13 cellular contexts compared by ENCODE assay signal in genomic region chr9:113738898-113739604, GRCh38.
DNase-seq lines count a peak whose midpoint lies in the region; ATAC-seq and TF ChIP-seq lines count a peak whose summit lies in the region.
"Had no signal": no experiment of that assay in that cellular context is flagged by ENCODE, and none has a peak within 500 bp of the region (broad histone marks: within the 10 kb centered on the region; RNA-seq: fewer than 3 reads in every experiment).

No MANE protein-coding gene starts in this region.

- TF ChIP-seq EP300 in SK-N-SH (IDR thresholded peaks at IDR 0.05; ENCODE audit: borderline replicate concordance in 1 of 2, low read depth in 1 of 2, low read length in 1 of 2) = no peak

- no peaks in the 10 kb centered on the region for H3K27me3 ChIP-seq in SK-N-SH (ENCODE audit: insufficient read depth)
- H3K27me3 ChIP-seq in adrenal gland = no peaks in the 10 kb centered on the region
- H3K27me3 ChIP-seq: breast epithelium had no signal

- H3K36me3 Mint-ChIP-seq in activated CD8-positive, alpha-beta T cell treated with anti-CD3 and anti-CD28 coated beads, Interleukin-2, amount 10 ng/mL, durations not matched to agents 7 days and 5 days (ENCODE audit: low read depth) = no peaks in the 10 kb centered on the region
- H3K36me3 Mint-ChIP-seq in naive B cell = peaks cover 0 to 16% of the 10 kb centered on the region in 2 donors

- H3K9ac ChIP-seq in SK-N-SH = no peak overlapping the region

- H3K36me3 ChIP-seq in SK-N-SH (replicated peaks in 1 of 2; ENCODE audit: control insufficient read depth in 1 of 2, insufficient read depth in 2 of 2, low read length in 1 of 2) (no peaks in the 10 kb centered on the region), adrenal gland (replicated peaks in 1 of 2) (no peaks in the 10 kb centered on the region)
- H3K36me3 ChIP-seq: breast epithelium had no signal

- H3K27ac Mint-ChIP-seq in activated CD8-positive, alpha-beta T cell treated with anti-CD3 and anti-CD28 coated beads, Interleukin-2, amount 10 ng/mL, durations not matched to agents 7 days and 5 days = no peak overlapping the region
- peak overlapping the region in 4 of 6 donors; percentile 26 to 91 (median 74) for H3K27ac Mint-ChIP-seq in naive B cell

- DNase-seq in SK-N-SH = peak; percentile 15
- DNase-seq in KBM-7 = peak; percentile 28
- DNase-seq in activated CD8-positive, alpha-beta T cell treated with anti-CD3 and anti-CD28 coated beads, Interleukin-2, amount 10 ng/mL, durations not matched to agents 7 days and 5 days = peak; percentile 37
- DNase-seq in naive B cell = peak; percentile 36
- no peak for DNase-seq in hepatic stellate cell (ENCODE audit: low spot score)
- DNase-seq in adrenal gland = no peak
- DNase-seq in sciatic nerve (ENCODE audit: low spot score) = no peak
- DNase-seq: activated T-cell treated with anti-CD3 and anti-CD28 coated beads, Interleukin-2, amount 50 U/mL, for 1 hour; hippocampal formation; NCI-H446 treated with DMSO at 0.1 percent for 48 hours; SHP77 treated with DMSO at 0.1 percent for 48 hours had no signal

- H3K4me3 ChIP-seq in SK-N-SH (ENCODE audit: low read depth in 2 of 2, low read length in 1 of 2) (no peak overlapping the region), adrenal gland (no peak overlapping the region)
- H3K4me3 ChIP-seq: breast epithelium had no signal

- H3K27ac ChIP-seq in SK-N-SH (ENCODE audit: low read depth in 2 of 2, low read length in 1 of 2) (no peak overlapping the region), adrenal gland (no peak overlapping the region)
- H3K27ac ChIP-seq: breast epithelium had no signal

- ATAC-seq in SK-N-SH treated with all-trans-retinoic acid at 6 μM for 48 hours (no peak; the same call in 2 of the 3 replicates), naive B cell (ENCODE audit: low read depth in 2 of 2) (peak; percentile 56 to 60), sciatic nerve (no peak)
- ATAC-seq in activated CD8-positive, alpha-beta T cell treated with anti-CD3 and anti-CD28 coated beads, Interleukin-2, amount 10 ng/mL, durations not matched to agents 7 days and 5 days = peak; percentile 70

- H3K9me3 Mint-ChIP-seq in activated CD8-positive, alpha-beta T cell treated with anti-CD3 and anti-CD28 coated beads, Interleukin-2, amount 10 ng/mL, durations not matched to agents 7 days and 5 days (ENCODE audit: insufficient read depth) = no peaks in the 10 kb centered on the region
- peaks cover 0 to 9% (median 5%) of the 10 kb centered on the region in 7 donors for H3K9me3 Mint-ChIP-seq in naive B cell

- TF ChIP-seq RAD21 in SK-N-SH (IDR thresholded peaks at IDR 0.05; ENCODE audit: low read length) = no peak

- H3K4me3 Mint-ChIP-seq in activated CD8-positive, alpha-beta T cell treated with anti-CD3 and anti-CD28 coated beads, Interleukin-2, amount 10 ng/mL, durations not matched to agents 7 days and 5 days = no peak overlapping the region
- peak overlapping the region in 1 of 8 donors; percentile 40 for H3K4me3 Mint-ChIP-seq in naive B cell

- intact Hi-C loops in adrenal gland (cut with DNase I) (loop anchor here in 1 of 2 donors (10.0 kb wide), 1 partner anchor 136 kb away; the partner anchor contains the start of gene ZNF618), sciatic nerve (cut with DNase I) (loop anchor here (10.0 kb wide), 1 partner anchor 296 kb away; no protein-coding TSS in a partner anchor)

- CTCF ChIA-PET in SK-N-SH (lab: Yijun Ruan, JAX) = interaction anchor here (0.7 to 1.8 kb wide), 4 partner anchors 12 to 552 kb away, joined by 3 to 6 read pairs (median 4); no protein-coding TSS in a partner anchor
- CTCF ChIA-PET in activated CD8-positive, alpha-beta T cell treated with anti-CD3 and anti-CD28 coated beads, Interleukin-2, amount 10 ng/mL, durations not matched to agents 7 days and 5 days (lab: Charles Lee) = no interaction called here

- TF ChIP-seq CTCF in SK-N-SH (IDR thresholded peaks at IDR 0.05) (no peak), adrenal gland (IDR thresholded peaks at IDR 0.05) (no peak)

- no peaks in the 10 kb centered on the region for H3K9me2 ChIP-seq in SK-N-SH

- H2AFZ ChIP-seq in SK-N-SH (ENCODE audit: low read depth) = no peak overlapping the region

- peaks cover 3% of the 10 kb centered on the region for H3K27me3 Mint-ChIP-seq in activated CD8-positive, alpha-beta T cell treated with anti-CD3 and anti-CD28 coated beads, Interleukin-2, amount 10 ng/mL, durations not matched to agents 7 days and 5 days (ENCODE audit: low read depth)
- H3K27me3 Mint-ChIP-seq in naive B cell = peaks cover 22 to 54% (median 37%) of the 10 kb centered on the region in 3 donors

- peaks cover 9% of the 10 kb centered on the region for H3F3A ChIP-seq in SK-N-SH (replicated peaks; ENCODE audit: insufficient read depth)

- TF ChIP-seq POLR2A in adrenal gland (IDR thresholded peaks at IDR 0.05) = no peak

- no peaks in the 10 kb centered on the region for H3K9me3 ChIP-seq in SK-N-SH
- H3K9me3 ChIP-seq in adrenal gland (replicated peaks in 1 of 3) = no peaks in the 10 kb centered on the region
- H3K9me3 ChIP-seq: breast epithelium had no signal

- no peak overlapping the region for H3K4me2 ChIP-seq in SK-N-SH

- H3K4me1 ChIP-seq in SK-N-SH (ENCODE audit: control insufficient read depth in 1 of 2, insufficient read depth in 2 of 2, low read depth in 1 of 2, low read length in 1 of 2) (peaks cover 0 to 3% of the 10 kb centered on the region in 2 experiments; a peak in 1 of 4 replicates), adrenal gland (replicated peaks in 1 of 2) (no peaks in the 10 kb centered on the region)
- H3K4me1 ChIP-seq: breast epithelium had no signal

- no peaks in the 10 kb centered on the region for H4K20me1 ChIP-seq in SK-N-SH (ENCODE audit: insufficient read depth)

- no peaks in the 10 kb centered on the region for H3K4me1 Mint-ChIP-seq in activated CD8-positive, alpha-beta T cell treated with anti-CD3 and anti-CD28 coated beads, Interleukin-2, amount 10 ng/mL, durations not matched to agents 7 days and 5 days (ENCODE audit: low read depth)
- peaks cover 2 to 13% (median 5%) of the 10 kb centered on the region in 3 donors for H3K4me1 Mint-ChIP-seq in naive B cell

- in situ Hi-C loops in KBM-7 (cut with MboI; ENCODE audit: low pct_unique_long_range_greater_than_20kb, low sequenced_read_pairs) = no loop called here

- H3K79me2 ChIP-seq in SK-N-SH (ENCODE audit: insufficient read depth) = no peaks in the 10 kb centered on the region

- 73% methylated on average over 6 of the region's 6 CpGs for WGBS in SK-N-SH (ENCODE audit: low lambda C conversion rate)
- WGBS in adrenal gland, 4 donors = 83 to 86% (median 84%) methylated on average over 6 of the region's 6 CpGs

- POLR2A ChIA-PET in SK-N-SH (lab: Yijun Ruan, JAX) = no interaction called here
- POLR2A ChIA-PET in activated CD8-positive, alpha-beta T cell treated with anti-CD3 and anti-CD28 coated beads, Interleukin-2, amount 10 ng/mL, durations not matched to agents 7 days and 5 days (lab: Charles Lee) = no interaction called here

TF ChIP-seq in SK-N-SH, 30 proteins besides CTCF, POLR2A, EP300 and RAD21 (continues in another document):
- TF ChIP-seq GABPA (IDR thresholded peaks at IDR 0.05; ENCODE audit: low read depth) (no peak), RCOR1 (IDR thresholded peaks at IDR 0.05; ENCODE audit: low read length) (no peak), PBX3 (IDR thresholded peaks at IDR 0.05) (no peak), POLR2AphosphoS5 (IDR thresholded peaks at IDR 0.05; ENCODE audit: low read depth, low read length) (no peak), TEAD4 (IDR thresholded peaks at IDR 0.05; ENCODE audit: borderline replicate concordance, insufficient read depth) (no peak), FOXM1 (IDR thresholded peaks at IDR 0.05; ENCODE audit: low read depth) (no peak), NRF1 (IDR thresholded peaks at IDR 0.05; ENCODE audit: low read depth, low read length) (no peak)

TF ChIP-seq in SK-N-SH treated with all-trans-retinoic acid at 6 μM for 48 hours, 23 proteins besides CTCF, POLR2A, EP300 and RAD21:
- TF ChIP-seq OSR1 (CRISPR knock-in tag; IDR thresholded peaks at IDR 0.05) (no peak), BACH2 (CRISPR knock-in tag; IDR thresholded peaks at IDR 0.05; ENCODE audit: borderline replicate concordance) (no peak), ZNF70 (CRISPR knock-in tag; IDR thresholded peaks at IDR 0.05) (no peak), ZFP30 (CRISPR knock-in tag; IDR thresholded peaks at IDR 0.05) (no peak), CSDC2 (CRISPR knock-in tag; IDR thresholded peaks at IDR 0.05) (no peak), RARB (CRISPR knock-in tag; IDR thresholded peaks at IDR 0.05) (no peak), PPARA (CRISPR knock-in tag; IDR thresholded peaks at IDR 0.05; ENCODE audit: borderline replicate concordance) (no peak), PATZ1 (CRISPR knock-in tag; IDR thresholded peaks at IDR 0.05; ENCODE audit: borderline replicate concordance) (no peak), POU6F1 (CRISPR knock-in tag; IDR thresholded peaks at IDR 0.05; ENCODE audit: borderline replicate concordance, low read depth) (no peak)
TF ChIP-seq in SK-N-SH treated with all-trans-retinoic acid at 6 μM for 48 hours: peak in this region for 0.

Comparison
In these comparisons a context has a peak if more than half of its experiments do, and no peak if none do; other contexts are left out.
1. DNase-seq: peak in SK-N-SH (single experiment), KBM-7 (single experiment), activated CD8-positive, alpha-beta T cell treated with anti-CD3 and anti-CD28 coated beads, Interleukin-2, amount 10 ng/mL, durations not matched to agents 7 days and 5 days (single experiment) and naive B cell (single experiment); none in hepatic stellate cell (single experiment), adrenal gland (0 of 7) and sciatic nerve (single experiment).
2. ATAC-seq: peak in activated CD8-positive, alpha-beta T cell treated with anti-CD3 and anti-CD28 coated beads, Interleukin-2, amount 10 ng/mL, durations not matched to agents 7 days and 5 days (single experiment) and naive B cell (2 of 2); none in SK-N-SH treated with all-trans-retinoic acid at 6 μM for 48 hours (single experiment) and sciatic nerve (single experiment).